ENCODE assay signal across 16 cellular contexts in genomic region chr5:166509085-166509484, GRCh38.
DNase-seq lines count a peak whose midpoint lies in the region; ATAC-seq and TF ChIP-seq lines count a peak whose summit lies in the region.
"Had no signal": no experiment of that assay in that cellular context is flagged by ENCODE, and none has a peak within 500 bp of the region (broad histone marks: within the 10 kb centered on the region; RNA-seq: fewer than 3 reads in every experiment).

No MANE protein-coding gene starts in this region.

- ATAC-seq in HG03432 (IDR thresholded peaks at IDR 0.05; ENCODE audit: unreplicated experiment): no peak
- ATAC-seq: activated T-cell treated with anti-CD3 and anti-CD28 coated beads, Interleukin-2, amount 50 U/mL, for 4 hours had no signal

- DNase-seq in SKM-1 treated with dmso at 0.1 percent for 144 hours (lab: John Stamatoyannopoulos, UW; ENCODE audit: unreplicated experiment) (peak; percentile 10), SKM-1 (lab: John Stamatoyannopoulos, UW; ENCODE audit: unreplicated experiment) (no peak), RPMI8226 (peak; percentile 38), fibroblast of villous mesenchyme (ENCODE audit: low read depth) (peak; percentile 34), retinal pigment epithelial cell (ENCODE audit: low read depth) (peak; percentile 6), NCI-H146 (lab: John Stamatoyannopoulos, UW) (no peak)
- no peak for DNase-seq in effector CD8-positive, alpha-beta T cell (lab: John Stamatoyannopoulos, UW)
- DNase-seq: activated CD4-positive, CD25-positive, alpha-beta regulatory T cell treated with anti-CD3 and anti-CD28 coated beads, Interleukin-2, amount 50 U/mL, for 72 hours; activated T-cell treated with anti-CD3 and anti-CD28 coated beads, Interleukin-2, amount 50 U/mL, for 4 hours; amniotic stem cell; Calu3; NCI-H1105; NCI-H524; ovary; Right ventricle myocardium superior had no signal

- TF ChIP-seq CTCF in fibroblast of villous mesenchyme (IDR thresholded peaks at IDR 0.05; ENCODE audit: insufficient read depth, low read depth, low read length) (no peak), retinal pigment epithelial cell (conservative IDR thresholded peaks at IDR 0.05; ENCODE audit: low read depth, low read length) (no peak)

- H3K4me3 ChIP-seq in fibroblast of villous mesenchyme (ENCODE audit: low read depth, low read length) (no peak overlapping the region), retinal pigment epithelial cell (ENCODE audit: low read length) (no peak overlapping the region)
- H3K4me3 ChIP-seq: ovary had no signal

Comparison
In these comparisons a context has a peak if more than half of its experiments do, and no peak if none do; other contexts are left out.
1. DNase-seq: peak in SKM-1 treated with dmso at 0.1 percent for 144 hours (single experiment), RPMI8226 (single experiment), fibroblast of villous mesenchyme (single experiment) and retinal pigment epithelial cell (single experiment); none in SKM-1 (single experiment), NCI-H146 (single experiment) and effector CD8-positive, alpha-beta T cell (single experiment).